In the genomic region with DNA sequence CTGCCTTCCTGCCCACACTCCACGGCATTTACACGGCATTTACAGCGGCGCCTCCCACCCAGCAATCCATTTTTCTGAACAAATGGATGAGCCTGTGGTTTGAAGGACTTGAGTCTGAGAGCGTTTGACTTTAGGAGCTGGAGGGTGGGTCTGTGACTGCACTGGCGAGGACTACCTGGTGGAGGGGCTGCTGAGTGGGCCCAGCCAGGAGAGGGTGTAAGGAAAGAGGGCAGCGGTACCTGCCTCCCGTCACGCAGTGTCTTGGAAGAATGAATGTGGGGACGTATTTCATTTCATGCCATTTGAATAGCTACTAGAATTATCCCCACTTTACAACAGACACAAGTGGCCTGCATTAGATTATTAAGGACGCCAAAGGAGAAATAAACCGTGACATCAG, we compare ENCODE assay signal across 13 cellular contexts.
A peak's percentile ranks its signal among the peaks of the same experiment; 100 is the strongest.
DNase-seq lines count a peak whose midpoint lies in the region; TF ChIP-seq lines count a peak whose summit lies in the region.
"Had no signal": no experiment of that assay in that cellular context is flagged by ENCODE, and none has a peak within 500 bp of the region (broad histone marks: within the 10 kb centered on the region; RNA-seq: fewer than 3 reads in every experiment).

No MANE protein-coding gene starts in this region.

- WGBS in stomach, 5 donors, result 89 to 94% (median 90%) methylated on average over 12 of the region's 12 CpGs

- no peak overlapping the region for H3K27ac Mint-ChIP-seq in Calu3 (ENCODE audit: unreplicated experiment)
- H3K27ac Mint-ChIP-seq: activated naive CD4-positive, alpha-beta T cell treated with anti-CD3 and anti-CD28 coated beads, Interleukin-2, amount 50 U/mL, for 24 hours; stimulated activated naive CD8-positive, alpha-beta T cell treated with anti-CD3 and anti-CD28 coated beads, Interleukin-15, amount 100 ng/mL, for 72 hours had no signal

- peaks cover 34% of the 10 kb centered on the region for H3K4me1 ChIP-seq in SJSA1 (replicated peaks)
- H3K4me1 ChIP-seq in stomach, result peaks cover 0 to 42% (median 2%) of the 10 kb centered on the region in 4 donors
- H3K4me1 ChIP-seq: left lung had no signal

- TF ChIP-seq EP300 in stomach (IDR thresholded peaks at IDR 0.05), result no peak

- DNase-seq in NCI-H1694 treated with DMSO at 0.1 percent for 48 hours (lab: John Stamatoyannopoulos, UW), result peak; percentile 42
- DNase-seq in NCI-H1694 (lab: John Stamatoyannopoulos, UW), result no peak
- no peak for DNase-seq in SJSA1 (ENCODE audit: low read depth in 1 of 2, low spot score in 2 of 2)
- DNase-seq in iPS-NIHi7 (ENCODE audit: extremely low spot score), result peak; percentile 52
- no peak for DNase-seq in stomach
- DNase-seq in SKM-1 treated with dmso at 0.1 percent for 144 hours (lab: John Stamatoyannopoulos, UW; ENCODE audit: unreplicated experiment), result no peak
- DNase-seq in activated effector memory CD4-positive, alpha-beta T cell treated with Interleukin-2 at 50 U/mL for 16 hours, result no peak
- DNase-seq in Calu3, result no peak
- DNase-seq: activated CD4-positive, CD25-positive, alpha-beta regulatory T cell; left lung; stimulated activated naive CD8-positive, alpha-beta T cell treated with anti-CD3 and anti-CD28 coated beads, Interleukin-15, amount 100 ng/mL, for 72 hours had no signal

- peaks cover 20% of the 10 kb centered on the region for H3K4me1 Mint-ChIP-seq in Calu3 (ENCODE audit: low read depth, unreplicated experiment)
- H3K4me1 Mint-ChIP-seq: activated naive CD4-positive, alpha-beta T cell treated with anti-CD3 and anti-CD28 coated beads, Interleukin-2, amount 50 U/mL, for 24 hours; stimulated activated naive CD8-positive, alpha-beta T cell treated with anti-CD3 and anti-CD28 coated beads, Interleukin-15, amount 100 ng/mL, for 72 hours had no signal

- no peak for TF ChIP-seq POLR2A in stomach (IDR thresholded peaks at IDR 0.05)

- no peak overlapping the region for H3K4me3 ChIP-seq in SJSA1
- no peak overlapping the region for H3K4me3 ChIP-seq in stomach
- H3K4me3 ChIP-seq: left lung, skin epidermis had no signal

- no peaks in the 10 kb centered on the region for H3K36me3 ChIP-seq in SJSA1
- H3K36me3 ChIP-seq in stomach, result no peaks in the 10 kb centered on the region
- H3K36me3 ChIP-seq: left lung had no signal

- intact Hi-C loops in stomach (cut with DNase I; ENCODE audit: low total_unique reads) (no loop called here), Calu3 (cut with micrococcal nuclease; ENCODE audit: unreplicated experiment) (no loop called here)

- CTCF ChIA-PET in Calu3 (lab: Charles Lee), result no interaction called here

- peaks cover 5% of the 10 kb centered on the region for H3K36me3 Mint-ChIP-seq in Calu3 (ENCODE audit: insufficient read depth, unreplicated experiment)
- H3K36me3 Mint-ChIP-seq: activated naive CD4-positive, alpha-beta T cell treated with anti-CD3 and anti-CD28 coated beads, Interleukin-2, amount 50 U/mL, for 24 hours had no signal

- BruUV-seq in Calu3 (replicated peaks; lab: Mats Ljungman, UMichigan), result no TSS peak

- H3K27me3 ChIP-seq in SJSA1 (replicated peaks) (no peaks in the 10 kb centered on the region), stomach (no peaks in the 10 kb centered on the region)
- H3K27me3 ChIP-seq: left lung had no signal

- H3K9me3 ChIP-seq in SJSA1 (replicated peaks), result no peaks in the 10 kb centered on the region
- no peaks in the 10 kb centered on the region for H3K9me3 ChIP-seq in stomach

- no peaks in the 10 kb centered on the region for H3K27me3 Mint-ChIP-seq in Calu3 (ENCODE audit: unreplicated experiment)

- peak overlapping the region; percentile 59 for H3K27ac ChIP-seq in SJSA1
- peak overlapping the region in 3 of 5 donors; percentile 36 to 73 (median 47) for H3K27ac ChIP-seq in stomach

- H3K9me3 Mint-ChIP-seq in Calu3 (ENCODE audit: low read depth, unreplicated experiment), result no peaks in the 10 kb centered on the region
- H3K9me3 Mint-ChIP-seq: activated naive CD4-positive, alpha-beta T cell treated with anti-CD3 and anti-CD28 coated beads, Interleukin-2, amount 50 U/mL, for 24 hours had no signal

- TF ChIP-seq CTCF in stomach (IDR thresholded peaks at IDR 0.05) (no peak), Calu3 (IDR thresholded peaks at IDR 0.05; ENCODE audit: unreplicated experiment) (no peak)

- H3K4me3 Mint-ChIP-seq in Calu3 (ENCODE audit: low read depth, unreplicated experiment), result no peak overlapping the region
- H3K4me3 Mint-ChIP-seq: activated naive CD4-positive, alpha-beta T cell treated with anti-CD3 and anti-CD28 coated beads, Interleukin-2, amount 50 U/mL, for 24 hours; stimulated activated naive CD8-positive, alpha-beta T cell treated with anti-CD3 and anti-CD28 coated beads, Interleukin-15, amount 100 ng/mL, for 72 hours had no signal

Comparison
In these comparisons a context has a peak if more than half of its experiments do, and no peak if none do; other contexts are left out.
1. DNase-seq: peak in NCI-H1694 treated with DMSO at 0.1 percent for 48 hours (single experiment) and iPS-NIHi7 (single experiment); none in NCI-H1694 (single experiment), SJSA1 (0 of 2), stomach (single experiment), SKM-1 treated with dmso at 0.1 percent for 144 hours (single experiment), activated effector memory CD4-positive, alpha-beta T cell treated with Interleukin-2 at 50 U/mL for 16 hours (single experiment) and Calu3 (single experiment).